In genomic region chr20:35226126-35226774, GRCh38 we compare ENCODE assay signal across 8 cellular contexts. TPM values are rescaled to one million over a fixed set of nuclear protein-coding genes. Genes with fewer than 3 reads are reported as not detected.
A peak's percentile ranks its signal among the peaks of the same experiment; 100 is the strongest.
DNase-seq lines count a peak whose midpoint lies in the region; ATAC-seq and TF ChIP-seq lines count a peak whose summit lies in the region.

Gene MMP24, plus strand, starts transcription at chr20:35226690. Its CDS starts 49 bp downstream, at chr20:35226739.

- H3K27me3 ChIP-seq in CD8-positive, alpha-beta memory T cell (ENCODE audit: insufficient read depth, low read length, poor library complexity, severe bottlenecking), result peaks cover 15% of the 10 kb centered on the region
- H3K27me3 ChIP-seq in duodenal mucosa (ENCODE audit: control insufficient read depth in 1 of 2, insufficient read depth in 2 of 2, low read length in 2 of 2) (peaks cover 11% of the 10 kb centered on the region in 2 donors), osteoblast (ENCODE audit: insufficient read depth, low read length) (peaks cover 20% of the 10 kb centered on the region)

- no peaks in the 10 kb centered on the region for H3K79me2 ChIP-seq in osteoblast (ENCODE audit: insufficient read depth, low read length)

- peak within 1 kb of the TSS; percentile 78 for H3K4me2 ChIP-seq in osteoblast (ENCODE audit: insufficient read depth, low read length)

- H3K9ac ChIP-seq in duodenal mucosa (ENCODE audit: low read depth in 1 of 2, low read length in 2 of 2), result no peak within 1 kb of the TSS

- H3K9me3 Mint-ChIP-seq in CD8-positive, alpha-beta memory T cell, result peaks cover 0 to 5% (median 0%) of the 10 kb centered on the region in 5 donors

- H4K20me1 ChIP-seq in osteoblast (ENCODE audit: insufficient read depth, low read length), result peaks cover 13% of the 10 kb centered on the region

- H3K4me3 ChIP-seq in CD8-positive, alpha-beta memory T cell (ENCODE audit: low read length), result no peak within 1 kb of the TSS
- H3K4me3 ChIP-seq in duodenal mucosa (ENCODE audit: low read depth in 1 of 2, low read length in 2 of 2) (peak within 1 kb of the TSS; percentile 11 to 48), osteoblast (ENCODE audit: insufficient read depth, low read length) (peak within 1 kb of the TSS; percentile 59)

- POLR2A ChIA-PET in CD8-positive, alpha-beta memory T cell (lab: Charles Lee), result no interaction called here

- H3K4me1 Mint-ChIP-seq in CD8-positive, alpha-beta memory T cell, result peaks cover 11 to 17% (median 15%) of the 10 kb centered on the region in 3 donors

- H3K36me3 Mint-ChIP-seq in CD8-positive, alpha-beta memory T cell, result peaks cover 8 to 27% (median 19%) of the 10 kb centered on the region in 3 donors

- no peak within 1 kb of the TSS for H3K27ac ChIP-seq in CD8-positive, alpha-beta memory T cell (ENCODE audit: low read depth, low read length)
- no peak within 1 kb of the TSS for H3K27ac ChIP-seq in duodenal mucosa (ENCODE audit: low read depth, low read length)
- no peak within 1 kb of the TSS for H3K27ac ChIP-seq in osteoblast (ENCODE audit: low read depth, low read length)

- H3K4me1 ChIP-seq in CD8-positive, alpha-beta memory T cell (ENCODE audit: insufficient read depth, low read length), result no peaks in the 10 kb centered on the region
- H3K4me1 ChIP-seq in duodenal mucosa (ENCODE audit: control insufficient read depth in 1 of 2, insufficient read depth in 2 of 2, low read length in 2 of 2) (peaks cover 0 to 3% of the 10 kb centered on the region in 2 donors), osteoblast (ENCODE audit: insufficient read depth, low read length) (peaks cover 2% of the 10 kb centered on the region)

- H3K4me3 Mint-ChIP-seq in CD8-positive, alpha-beta memory T cell, result peak within 1 kb of the TSS; percentile 72 to 92 (median 77)

- no peak for TF ChIP-seq CTCF in osteoblast (IDR thresholded peaks at IDR 0.05; ENCODE audit: extremely low read depth, low read depth, low read length)

- no peaks in the 10 kb centered on the region for H3K36me3 ChIP-seq in CD8-positive, alpha-beta memory T cell (ENCODE audit: insufficient read depth, low read length)
- H3K36me3 ChIP-seq in duodenal mucosa (ENCODE audit: control insufficient read depth in 1 of 2, insufficient read depth in 2 of 2, low read length in 2 of 2) (no peaks in the 10 kb centered on the region), osteoblast (ENCODE audit: insufficient read depth, low read length) (no peaks in the 10 kb centered on the region)

- CTCF ChIA-PET in CD8-positive, alpha-beta memory T cell (lab: Charles Lee), result no interaction called here

- DNase-seq in CD8-positive, alpha-beta memory T cell, result no peak
- DNase-seq in NCI-H345 (lab: John Stamatoyannopoulos, UW), result peak; percentile 26
- DNase-seq in osteoblast (ENCODE audit: insufficient read length, low spot score, missing footprints), result no peak
- no peak for DNase-seq in ecto neural progenitor cell (ENCODE audit: low spot score)
- DNase-seq in islet precursor cell, result no peak

- H3K9me3 ChIP-seq in CD8-positive, alpha-beta memory T cell (ENCODE audit: low read length), result no peaks in the 10 kb centered on the region
- H3K9me3 ChIP-seq in duodenal mucosa (ENCODE audit: control insufficient read depth in 1 of 2, low read length in 2 of 2), result no peaks in the 10 kb centered on the region
- H3K9me3 ChIP-seq in osteoblast (ENCODE audit: low read depth, low read length), result no peaks in the 10 kb centered on the region

- H2AFZ ChIP-seq in osteoblast (ENCODE audit: low read length), result no peak within 1 kb of the TSS

- H3K27ac Mint-ChIP-seq in CD8-positive, alpha-beta memory T cell, result peak within 1 kb of the TSS in 3 of 8 donors; percentile 43 to 70 (median 47)

- ATAC-seq in HG03442 (IDR thresholded peaks at IDR 0.05; ENCODE audit: unreplicated experiment) (no peak), GM21576 (IDR thresholded peaks at IDR 0.05; ENCODE audit: unreplicated experiment) (no peak)

- peaks cover 28 to 45% of the 10 kb centered on the region in 2 donors for H3K27me3 Mint-ChIP-seq in CD8-positive, alpha-beta memory T cell

RNA-seq across cellular contexts. Expression of gene MMP24, which starts in this region (rescaled TPM):
- total RNA-seq in CD8-positive, alpha-beta memory T cell, result under 1 TPM in 1 of 2 experiments, not detected in 1; 0.07 TPM
- 0.18 TPM for polyA plus RNA-seq in CD8-positive, alpha-beta memory T cell
- 0.88 and 1.1 TPM in 2 replicates for total RNA-seq in osteoblast
